Comparison of ENCODE assay signal across 28 cellular contexts in the genomic region with DNA sequence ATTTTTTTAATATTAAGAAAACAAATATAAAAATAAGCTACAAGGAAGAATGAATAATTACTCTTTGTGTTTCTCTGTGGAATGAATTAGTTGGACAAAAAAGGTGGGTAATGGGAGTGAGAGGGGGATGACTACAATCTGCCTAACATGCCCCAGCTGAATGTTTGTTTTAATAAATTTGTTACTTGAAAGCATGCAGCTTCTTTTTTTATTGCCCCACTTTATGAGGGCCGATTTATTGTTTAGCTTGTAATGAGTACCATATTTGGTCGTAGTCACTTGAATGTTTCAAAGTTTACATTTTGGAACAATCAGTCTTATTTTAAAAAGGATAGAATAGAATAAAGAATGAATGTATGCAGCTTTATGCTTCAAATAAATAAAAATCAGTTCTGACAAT.
"Had no signal": no experiment of that assay in that cellular context is flagged by ENCODE, and none has a peak within 500 bp of the region (broad histone marks: within the 10 kb centered on the region; RNA-seq: fewer than 3 reads in every experiment).

No MANE protein-coding gene starts in this region.

- H3K4me3 ChIP-seq: neural progenitor cell, ovary, psoas muscle, right lobe of liver, sigmoid colon, stomach, thoracic aorta, thyroid gland, tibial nerve, upper lobe of left lung, vagina had no signal

- H3K4me1 ChIP-seq: neural progenitor cell, parathyroid adenoma, psoas muscle, right lobe of liver, sigmoid colon, stomach, thyroid gland, tibial nerve, upper lobe of left lung, vagina had no signal

- H3K27me3 Mint-ChIP-seq: progenitor cell of endocrine pancreas; stimulated activated naive B cell treated with anti-CD40 and anti-IgM and Interleukin-4, amounts not matched to agents 10 μg/mL and 1 μg/mL and 100 μg/mL, for 72 hours; stimulated activated naive CD8-positive, alpha-beta T cell treated with anti-CD3 and anti-CD28 coated beads, Interleukin-15, Interleukin-2, amounts not matched to agents 100 ng/mL and 50 ng/mL, for 24 hours had no signal

- H3K9me3 Mint-ChIP-seq: stimulated activated effector memory CD8-positive, alpha-beta T cell treated with anti-CD3 and anti-CD28 coated beads, Interleukin-12 subunit alpha, Interleukin-12 subunit beta, amount 100 ng/mL, for 72 hours; stimulated activated naive CD8-positive, alpha-beta T cell treated with anti-CD3 and anti-CD28 coated beads, Interleukin-15, Interleukin-2, amounts not matched to agents 100 ng/mL and 50 ng/mL, for 24 hours had no signal

- ATAC-seq: psoas muscle; right cardiac atrium; right lobe of liver; stimulated activated effector memory CD8-positive, alpha-beta T cell treated with anti-CD3 and anti-CD28 coated beads, Interleukin-12 subunit alpha, Interleukin-12 subunit beta, amount 100 ng/mL, for 72 hours; stimulated activated naive B cell treated with anti-CD40 and anti-IgM and Interleukin-4, amounts not matched to agents 10 μg/mL and 1 μg/mL and 100 μg/mL, for 72 hours had no signal

- H3K4me1 Mint-ChIP-seq: nephron; neural progenitor cell; stimulated activated effector memory CD8-positive, alpha-beta T cell treated with anti-CD3 and anti-CD28 coated beads, Interleukin-12 subunit alpha, Interleukin-12 subunit beta, amount 100 ng/mL, for 72 hours; stimulated activated naive B cell treated with anti-CD40 and anti-IgM and Interleukin-4, amounts not matched to agents 10 μg/mL and 1 μg/mL and 100 μg/mL, for 72 hours had no signal

- H3K4me2 ChIP-seq: neural progenitor cell had no signal

- H3K79me2 ChIP-seq: parathyroid adenoma had no signal

- H3K4me3 Mint-ChIP-seq: nephron; neural progenitor cell; stimulated activated effector memory CD8-positive, alpha-beta T cell treated with anti-CD3 and anti-CD28 coated beads, Interleukin-12 subunit alpha, Interleukin-12 subunit beta, amount 100 ng/mL, for 72 hours; stimulated activated naive B cell treated with anti-CD40 and anti-IgM and Interleukin-4, amounts not matched to agents 10 μg/mL and 1 μg/mL and 100 μg/mL, for 72 hours; stimulated activated naive CD8-positive, alpha-beta T cell treated with anti-CD3 and anti-CD28 coated beads, Interleukin-15, Interleukin-2, amounts not matched to agents 100 ng/mL and 50 ng/mL, for 24 hours had no signal

- H3K27ac Mint-ChIP-seq: nephron; neural progenitor cell; progenitor cell of endocrine pancreas; stimulated activated effector memory CD8-positive, alpha-beta T cell treated with anti-CD3 and anti-CD28 coated beads, Interleukin-12 subunit alpha, Interleukin-12 subunit beta, amount 100 ng/mL, for 72 hours; stimulated activated naive B cell treated with anti-CD40 and anti-IgM and Interleukin-4, amounts not matched to agents 10 μg/mL and 1 μg/mL and 100 μg/mL, for 72 hours; stimulated activated naive CD8-positive, alpha-beta T cell treated with anti-CD3 and anti-CD28 coated beads, Interleukin-15, Interleukin-2, amounts not matched to agents 100 ng/mL and 50 ng/mL, for 24 hours had no signal

- H2AFZ ChIP-seq: neural progenitor cell, parathyroid adenoma had no signal

- H3K27me3 ChIP-seq: neural progenitor cell, ovary, right lobe of liver, sigmoid colon, stomach, thyroid gland, tibial nerve, upper lobe of left lung, vagina had no signal

- H3K27ac ChIP-seq: neural progenitor cell, ovary, parathyroid adenoma, psoas muscle, right lobe of liver, sigmoid colon, stomach, thoracic aorta, thyroid gland, tibial nerve, upper lobe of left lung, vagina had no signal

- H3K9me3 ChIP-seq: ovary, right lobe of liver, sigmoid colon, thoracic aorta, thyroid gland, upper lobe of left lung, vagina had no signal

- H3K9ac ChIP-seq: neural progenitor cell, parathyroid adenoma had no signal

- FAIRE-seq: small intestine, urothelium cell line had no signal

- DNase-seq: occipital lobe; ovary; posterior cingulate gyrus; psoas muscle; right cardiac atrium; right lobe of liver; sigmoid colon; small intestine; stimulated activated CD4-positive, alpha-beta T cell treated with anti-CD3 and anti-CD28 coated beads, Interleukin-15, amount 100 ng/mL, for 24 hours; stimulated activated CD4-positive, alpha-beta T cell treated with anti-CD3 and anti-CD28 coated beads, Interleukin-2, amount 100 ng/mL, for 24 hours; stimulated activated CD4-positive, alpha-beta T cell treated with anti-CD3 and anti-CD28 coated beads, Interleukin-2, amount 100 ng/mL, for 48 hours; stimulated activated CD4-positive, alpha-beta T cell treated with anti-CD3 and anti-CD28 coated beads, Interleukin-4, amount 100 ng/mL, for 24 hours; stimulated activated naive B cell treated with anti-CD40 and anti-IgM and Interleukin-4, amounts not matched to agents 10 μg/mL and 1 μg/mL and 100 μg/mL, for 72 hours; stimulated activated naive CD4-positive, alpha-beta T cell treated with Interleukin-2 at 50 U/mL for 16 hours; stomach; thyroid gland; trophoblast cell; upper lobe of left lung had no signal

- H3K36me3 ChIP-seq: neural progenitor cell, ovary, right lobe of liver, sigmoid colon, stomach, thoracic aorta, thyroid gland, tibial nerve, upper lobe of left lung, vagina had no signal

- H3K36me3 Mint-ChIP-seq: neural progenitor cell; stimulated activated effector memory CD8-positive, alpha-beta T cell treated with anti-CD3 and anti-CD28 coated beads, Interleukin-12 subunit alpha, Interleukin-12 subunit beta, amount 100 ng/mL, for 72 hours; stimulated activated naive B cell treated with anti-CD40 and anti-IgM and Interleukin-4, amounts not matched to agents 10 μg/mL and 1 μg/mL and 100 μg/mL, for 72 hours had no signal
